1 cellular context compared by ENCODE assay signal in genomic region chr10:96244354-96244753, GRCh38.
TF ChIP-seq lines count a peak whose summit lies in the region.

No MANE protein-coding gene starts in this region.

TF ChIP-seq in H1, 55 proteins besides CTCF, POLR2A, EP300 and RAD21 (continued from another document):
- TF ChIP-seq, protein P1, sequence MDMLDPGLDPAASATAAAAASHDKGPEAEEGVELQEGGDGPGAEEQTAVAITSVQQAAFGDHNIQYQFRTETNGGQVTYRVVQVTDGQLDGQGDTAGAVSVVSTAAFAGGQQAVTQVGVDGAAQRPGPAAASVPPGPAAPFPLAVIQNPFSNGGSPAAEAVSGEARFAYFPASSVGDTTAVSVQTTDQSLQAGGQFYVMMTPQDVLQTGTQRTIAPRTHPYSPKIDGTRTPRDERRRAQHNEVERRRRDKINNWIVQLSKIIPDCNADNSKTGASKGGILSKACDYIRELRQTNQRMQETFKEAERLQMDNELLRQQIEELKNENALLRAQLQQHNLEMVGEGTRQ (IDR thresholded peaks at IDR 0.05; ENCODE audit: low read length), result no peak
- TF ChIP-seq PHF8 (conservative IDR thresholded peaks at IDR 0.05; ENCODE audit: low read depth, low read length) (no peak), POU5F1 (IDR thresholded peaks at IDR 0.05; ENCODE audit: low read depth, low read length) (no peak)
